ENCODE assay signal across 16 cellular contexts in genomic region chr10:110422548-110422947, GRCh38.
DNase-seq lines count a peak whose midpoint lies in the region; ATAC-seq, FAIRE-seq and TF ChIP-seq lines count a peak whose summit lies in the region.
"Had no signal": no experiment of that assay in that cellular context is flagged by ENCODE, and none has a peak within 500 bp of the region (broad histone marks: within the 10 kb centered on the region; RNA-seq: fewer than 3 reads in every experiment).

No MANE protein-coding gene starts in this region.

- TF ChIP-seq POLR2A in GM12892 (IDR thresholded peaks at IDR 0.05; ENCODE audit: low read depth, low read length) = no peak

- intact Hi-C loops in CD14-positive monocyte (cut with micrococcal nuclease) = no loop called here
- intact Hi-C loops in OCI-LY7 (cut with micrococcal nuclease; ENCODE audit: unreplicated experiment) = no loop called here
- intact Hi-C loops in activated CD8-positive, alpha-beta T cell treated with anti-CD3 and anti-CD28 coated beads for 36 hours (cut with micrococcal nuclease) = loop anchor here (5.0 kb wide), 1 partner anchor 110 kb away; no protein-coding TSS in a partner anchor

- no peaks in the 10 kb centered on the region for H4K20me1 ChIP-seq in OCI-LY7 (ENCODE audit: insufficient read depth, low read length)

- H3K9me3 Mint-ChIP-seq in CD14-positive monocyte (peaks cover 0 to 2% (median 0%) of the 10 kb centered on the region in 7 donors), nephron progenitor cell (no peaks in the 10 kb centered on the region)
- H3K9me3 Mint-ChIP-seq in activated CD8-positive, alpha-beta T cell treated with anti-CD3 and anti-CD28 coated beads for 36 hours = peaks cover 1% of the 10 kb centered on the region

- FAIRE-seq in GM12892 (lab: Jason Lieb, UNC) = no peak
- FAIRE-seq: GM12891 had no signal

- no peak for ATAC-seq in activated CD8-positive, alpha-beta T cell treated with anti-CD3 and anti-CD28 coated beads for 36 hours

- no peaks in the 10 kb centered on the region for H3K9me2 ChIP-seq in OCI-LY7 (ENCODE audit: insufficient read depth, low read length)

- H3K4me3 ChIP-seq in ACC112 (ENCODE audit: low read depth, low read length) (no peak overlapping the region), OCI-LY7 (ENCODE audit: low read depth, low read length, poor library complexity, severe bottlenecking) (no peak overlapping the region)
- H3K4me3 ChIP-seq: GM23248 had no signal

- H3K4me2 ChIP-seq in OCI-LY7 (ENCODE audit: low read length) = peak overlapping the region; percentile 61; the same call in 1 of the 2 replicates

- DNase-seq in CD14-positive monocyte (ENCODE audit: low spot score) = no peak
- no peak for DNase-seq in OCI-LY7 (ENCODE audit: low spot score)
- DNase-seq in nephron progenitor cell = no peak
- DNase-seq in DMS153 treated with DMSO at 0.1 percent for 48 hours (lab: John Stamatoyannopoulos, UW; ENCODE audit: unreplicated experiment) = no peak
- no peak for DNase-seq in activated CD8-positive, alpha-beta T cell treated with anti-CD3 and anti-CD28 coated beads for 36 hours
- DNase-seq in GM12892 (ENCODE audit: insufficient read length) = no peak
- DNase-seq: BE2C, GF-D8, GM23248, KBM-7, NCI-H2081 treated with DMSO at 0.1 percent for 48 hours, NCI-H510A, NCI-H82, SIG-M5 had no signal

- TF ChIP-seq CTCF in CD14-positive monocyte (IDR thresholded peaks at IDR 0.05) (no peak), OCI-LY7 (conservative IDR thresholded peaks at IDR 0.05; ENCODE audit: low read length) (no peak), nephron progenitor cell (IDR thresholded peaks at IDR 0.05) (no peak)
- TF ChIP-seq CTCF in activated CD8-positive, alpha-beta T cell treated with anti-CD3 and anti-CD28 coated beads for 36 hours (IDR thresholded peaks at IDR 0.05) = no peak

- no peaks in the 10 kb centered on the region for H3K9me3 ChIP-seq in OCI-LY7 (ENCODE audit: low read length)
- H3K9me3 ChIP-seq: BE2C had no signal

- H3K79me2 ChIP-seq in ACC112 (ENCODE audit: control insufficient read depth, insufficient read depth, low read length, unreplicated experiment) = no peaks in the 10 kb centered on the region
- H3K79me2 ChIP-seq in OCI-LY7 (ENCODE audit: insufficient read depth, low read depth, low read length) = no peaks in the 10 kb centered on the region

- H3K27me3 ChIP-seq in ACC112 (ENCODE audit: insufficient read depth, low read length) = no peaks in the 10 kb centered on the region
- H3K27me3 ChIP-seq: BE2C had no signal

- H3K4me1 ChIP-seq in ACC112 (ENCODE audit: control insufficient read depth, insufficient read depth, low read length, unreplicated experiment) (peaks cover 76% of the 10 kb centered on the region), OCI-LY7 (ENCODE audit: insufficient read depth, low read length, poor library complexity, severe bottlenecking) (peaks cover 65% of the 10 kb centered on the region)

- peak overlapping the region; percentile 42 for H3K27ac ChIP-seq in ACC112 (ENCODE audit: low read depth, low read length)
- H3K27ac ChIP-seq in OCI-LY7 (ENCODE audit: low read depth, low read length, poor library complexity, severe bottlenecking) = no peak overlapping the region
- H3K27ac ChIP-seq: GM23248 had no signal

- H3K36me3 Mint-ChIP-seq in CD14-positive monocyte (peaks cover 0 to 1% of the 10 kb centered on the region in 2 donors), nephron progenitor cell (ENCODE audit: low read depth) (no peaks in the 10 kb centered on the region)
- H3K36me3 Mint-ChIP-seq in activated CD8-positive, alpha-beta T cell treated with anti-CD3 and anti-CD28 coated beads for 36 hours (ENCODE audit: low read depth) = no peaks in the 10 kb centered on the region

- H3K4me1 Mint-ChIP-seq in CD14-positive monocyte (peaks cover 78% of the 10 kb centered on the region), nephron progenitor cell (peaks cover 44% of the 10 kb centered on the region)
- H3K4me1 Mint-ChIP-seq in activated CD8-positive, alpha-beta T cell treated with anti-CD3 and anti-CD28 coated beads for 36 hours (ENCODE audit: low read depth) = peaks cover 58% of the 10 kb centered on the region

- H2AFZ ChIP-seq in ACC112 (ENCODE audit: low read length, unreplicated experiment) = no peak overlapping the region
- H2AFZ ChIP-seq in OCI-LY7 (ENCODE audit: low read length) = no peak overlapping the region
- H2AFZ ChIP-seq: GM23248 had no signal

- POLR2A ChIA-PET in OCI-LY7 (lab: Charles Lee) = interaction anchor here (0.6 to 2.4 kb wide), 9 partner anchors 8 to 512 kb away, joined by 3 to 13 read pairs (median 5); no protein-coding TSS in a partner anchor
- POLR2A ChIA-PET in activated CD8-positive, alpha-beta T cell treated with anti-CD3 and anti-CD28 coated beads for 36 hours (lab: Charles Lee) = interaction anchor here (1.1 to 1.7 kb wide), 3 partner anchors 13 to 74 kb away, joined by 3 to 6 read pairs (median 3); no protein-coding TSS in a partner anchor

- H3K27me3 Mint-ChIP-seq in CD14-positive monocyte (ENCODE audit: low read depth in 3 of 3) (peaks cover 0 to 9% (median 5%) of the 10 kb centered on the region in 3 donors), nephron progenitor cell (ENCODE audit: low read depth, poor library complexity) (peaks cover 3% of the 10 kb centered on the region)
- H3K27me3 Mint-ChIP-seq in activated CD8-positive, alpha-beta T cell treated with anti-CD3 and anti-CD28 coated beads for 36 hours = no peaks in the 10 kb centered on the region

- BruUV-seq in OCI-LY7 (replicated peaks; lab: Mats Ljungman, UMichigan) = no TSS peak

- H3K4me3 Mint-ChIP-seq in CD14-positive monocyte (no peak overlapping the region), nephron progenitor cell (no peak overlapping the region)
- H3K4me3 Mint-ChIP-seq in activated CD8-positive, alpha-beta T cell treated with anti-CD3 and anti-CD28 coated beads for 36 hours = no peak overlapping the region

- H3K27ac Mint-ChIP-seq in CD14-positive monocyte (peak overlapping the region in 5 of 7 donors; percentile 25 to 72 (median 50)), nephron progenitor cell (peak overlapping the region; percentile 40)
- H3K27ac Mint-ChIP-seq in activated CD8-positive, alpha-beta T cell treated with anti-CD3 and anti-CD28 coated beads for 36 hours = no peak overlapping the region

- CTCF ChIA-PET in OCI-LY7 (lab: Charles Lee; ENCODE audit: unreplicated experiment) = interaction anchor here (0.5 to 1.9 kb wide), 2 partner anchors 38 to 68 kb away, joined by 3 to 9 read pairs; no protein-coding TSS in a partner anchor
- CTCF ChIA-PET in activated CD8-positive, alpha-beta T cell treated with anti-CD3 and anti-CD28 coated beads for 36 hours (lab: Charles Lee) = interaction anchor here (0.6 to 1.5 kb wide), 4 partner anchors 11 to 69 kb away, joined by 3 to 8 read pairs (median 4); no protein-coding TSS in a partner anchor

- H3K36me3 ChIP-seq in ACC112 (ENCODE audit: insufficient read depth, low read length) (no peaks in the 10 kb centered on the region), OCI-LY7 (ENCODE audit: insufficient read depth, low read length) (no peaks in the 10 kb centered on the region)
- H3K36me3 ChIP-seq: BE2C had no signal
